In genomic region chr3:139427283-139428060, GRCh38 we compare ENCODE assay signal across 8 cellular contexts. TPM values are rescaled to one million over a fixed set of nuclear protein-coding genes. Genes with fewer than 3 reads are reported as not detected.
DNase-seq lines count a peak whose midpoint lies in the region; ATAC-seq and TF ChIP-seq lines count a peak whose summit lies in the region.

No MANE protein-coding gene starts in this region.

- H3K9me3 Mint-ChIP-seq in CD8-positive, alpha-beta T cell = no peaks in the 10 kb centered on the region
- H3K9me3 Mint-ChIP-seq in WTC11 (no peaks in the 10 kb centered on the region), glutamatergic neuron (ENCODE audit: unreplicated experiment) (no peaks in the 10 kb centered on the region)

- no peak overlapping the region for H3K27ac ChIP-seq in CD8-positive, alpha-beta T cell (ENCODE audit: low read depth, low read length)

- H3K36me3 ChIP-seq in CD8-positive, alpha-beta T cell (ENCODE audit: insufficient read depth, low read length) = no peaks in the 10 kb centered on the region

- H3K9me3 ChIP-seq in CD8-positive, alpha-beta T cell (ENCODE audit: low read length) = no peaks in the 10 kb centered on the region

- CTCF ChIA-PET in CD8-positive, alpha-beta T cell (lab: Charles Lee) = interaction anchor here (0.5 to 1.2 kb wide), 7 partner anchors 11 to 1764 kb away, joined by 3 to 4 read pairs (median 3); no protein-coding TSS in a partner anchor
- CTCF ChIA-PET in WTC11 (lab: Charles Lee) = interaction anchor here (0.6 to 2.3 kb wide), 29 partner anchors 11 to 622 kb away, joined by 3 to 18 read pairs (median 4); partner anchors contain the start of genes CLSTN2 and COPB2

- peak; percentile 73 for TF ChIP-seq CTCF in CD8-positive, alpha-beta T cell (IDR thresholded peaks at IDR 0.05)
- peak; percentile 73 for TF ChIP-seq CTCF in WTC11 (IDR thresholded peaks at IDR 0.05)
- TF ChIP-seq CTCF in glutamatergic neuron (IDR thresholded peaks at IDR 0.05; ENCODE audit: partially characterized antibody, unreplicated experiment) = peak; percentile 87

- H3K4me1 ChIP-seq in CD8-positive, alpha-beta T cell (ENCODE audit: insufficient read depth, low read length) = no peaks in the 10 kb centered on the region

- POLR2A ChIA-PET in CD8-positive, alpha-beta T cell (lab: Charles Lee) = no interaction called here
- POLR2A ChIA-PET in WTC11 (lab: Charles Lee) = no interaction called here

- DNase-seq in CD8-positive, alpha-beta T cell = no peak
- DNase-seq in NCI-H2227 treated with DMSO at 0.1 percent for 48 hours (lab: John Stamatoyannopoulos, UW) (peak; percentile 74), WTC11 (ENCODE audit: low spot score) (no peak), glutamatergic neuron (no peak), pulmonary artery endothelial cell (ENCODE audit: low read depth, low spot score) (peak; percentile 11), islet precursor cell (no peak)

- ATAC-seq in CD8-positive, alpha-beta T cell = no peak
- ATAC-seq in GM19025 (IDR thresholded peaks at IDR 0.05; ENCODE audit: low read depth, unreplicated experiment) (peak; percentile 73), HG03342 (IDR thresholded peaks at IDR 0.05; ENCODE audit: unreplicated experiment) (peak; percentile 81), WTC11 (peak; percentile 67)

- H3K27ac Mint-ChIP-seq in CD8-positive, alpha-beta T cell = no peak overlapping the region
- H3K27ac Mint-ChIP-seq in WTC11 = no peak overlapping the region
- H3K27ac Mint-ChIP-seq in glutamatergic neuron (ENCODE audit: unreplicated experiment) = no peak overlapping the region

- H3K27me3 Mint-ChIP-seq in CD8-positive, alpha-beta T cell (ENCODE audit: low read depth) = no peaks in the 10 kb centered on the region
- H3K27me3 Mint-ChIP-seq in WTC11 (ENCODE audit: low read depth) = no peaks in the 10 kb centered on the region
- H3K27me3 Mint-ChIP-seq in glutamatergic neuron (ENCODE audit: unreplicated experiment) = no peaks in the 10 kb centered on the region

- no peaks in the 10 kb centered on the region for H3K27me3 ChIP-seq in CD8-positive, alpha-beta T cell (ENCODE audit: insufficient read depth, low read length)

- intact Hi-C loops in CD8-positive, alpha-beta T cell (cut with DNase I, micrococcal nuclease) = loop anchor here (1.0 to 10.0 kb wide), 5 partner anchors 1307 to 1765 kb away; no protein-coding TSS in a partner anchor

- H3K4me3 ChIP-seq in CD8-positive, alpha-beta T cell (ENCODE audit: low read depth, low read length) = no peak overlapping the region

- H3K36me3 Mint-ChIP-seq in CD8-positive, alpha-beta T cell = peaks cover 33% of the 10 kb centered on the region
- peaks cover 2% of the 10 kb centered on the region; the same call in 1 of the 2 replicates for H3K36me3 Mint-ChIP-seq in WTC11
- no peaks in the 10 kb centered on the region for H3K36me3 Mint-ChIP-seq in glutamatergic neuron (ENCODE audit: unreplicated experiment)

- H3K4me3 Mint-ChIP-seq in CD8-positive, alpha-beta T cell = no peak overlapping the region
- no peak overlapping the region for H3K4me3 Mint-ChIP-seq in WTC11
- no peak overlapping the region for H3K4me3 Mint-ChIP-seq in glutamatergic neuron (ENCODE audit: unreplicated experiment)

- H3K4me1 Mint-ChIP-seq in CD8-positive, alpha-beta T cell (ENCODE audit: low read depth) = peaks cover 4% of the 10 kb centered on the region
- peaks cover 4% of the 10 kb centered on the region; the same call in 1 of the 2 replicates for H3K4me1 Mint-ChIP-seq in WTC11
- peaks cover 2% of the 10 kb centered on the region for H3K4me1 Mint-ChIP-seq in glutamatergic neuron (ENCODE audit: low read depth, unreplicated experiment)

TF ChIP-seq in WTC11, 78 proteins besides CTCF, POLR2A, EP300 and RAD21:
- TF ChIP-seq OVOL2 (CRISPR knock-in tag; IDR thresholded peaks at IDR 0.05; ENCODE audit: borderline replicate concordance) (no peak), ZNF396 (CRISPR knock-in tag; IDR thresholded peaks at IDR 0.05; ENCODE audit: borderline replicate concordance) (no peak), TCF7 (CRISPR knock-in tag; IDR thresholded peaks at IDR 0.05; ENCODE audit: low read depth) (no peak), FOXP1 (CRISPR knock-in tag; IDR thresholded peaks at IDR 0.05; ENCODE audit: borderline replicate concordance) (no peak), JUN (CRISPR knock-in tag; IDR thresholded peaks at IDR 0.05) (no peak), USF1 (CRISPR knock-in tag; IDR thresholded peaks at IDR 0.05) (no peak), CDX4 (CRISPR knock-in tag; IDR thresholded peaks at IDR 0.05; ENCODE audit: borderline replicate concordance) (no peak), SP1 (CRISPR knock-in tag; conservative IDR thresholded peaks at IDR 0.05) (no peak), ZNF121 (CRISPR knock-in tag; IDR thresholded peaks at IDR 0.05) (no peak), TEAD1 (CRISPR knock-in tag; IDR thresholded peaks at IDR 0.05) (no peak), ELF4 (CRISPR knock-in tag; IDR thresholded peaks at IDR 0.05; ENCODE audit: low read depth) (no peak), NFE2L1 (CRISPR knock-in tag; IDR thresholded peaks at IDR 0.05) (no peak), NR3C1 (CRISPR knock-in tag; conservative IDR thresholded peaks at IDR 0.05; ENCODE audit: low read depth) (no peak), GRHL2 (CRISPR knock-in tag; IDR thresholded peaks at IDR 0.05; ENCODE audit: insufficient replicate concordance, severe bottlenecking) (no peak), HMGXB4 (CRISPR knock-in tag; IDR thresholded peaks at IDR 0.05) (no peak), CBFB (CRISPR knock-in tag; IDR thresholded peaks at IDR 0.05; ENCODE audit: low read depth) (no peak), ZNF425 (CRISPR knock-in tag; conservative IDR thresholded peaks at IDR 0.05) (no peak), ZNF512 (CRISPR knock-in tag; IDR thresholded peaks at IDR 0.05; ENCODE audit: borderline replicate concordance) (no peak), ZNF219 (CRISPR knock-in tag; IDR thresholded peaks at IDR 0.05; ENCODE audit: borderline replicate concordance) (no peak), EMX1 (CRISPR knock-in tag; IDR thresholded peaks at IDR 0.05) (no peak)

RNA-seq across cellular contexts. Expression of gene COPB2, which starts 38.0 kb away (rescaled TPM):
- total RNA-seq in CD8-positive, alpha-beta T cell = 10 to 100 TPM; 12.8 to 16.4 TPM
- total RNA-seq in WTC11 (2021) (112 to 141 TPM (median 115 TPM) in 3 replicates), glutamatergic neuron (ENCODE audit: unreplicated experiment) (127 TPM), pulmonary artery endothelial cell (238 and 239 TPM in 2 replicates)

RNA-seq across cellular contexts. Expression of gene RBP2, which starts 48.8 kb away (rescaled TPM):
- not detected for total RNA-seq in CD8-positive, alpha-beta T cell
- not detected in 3 replicates for total RNA-seq in WTC11 (2021)
- total RNA-seq in glutamatergic neuron (ENCODE audit: unreplicated experiment) = not detected
- total RNA-seq in pulmonary artery endothelial cell = not detected in 2 replicates

Comparison
In these comparisons a context has a peak if more than half of its experiments do, and no peak if none do; other contexts are left out.
1. DNase-seq: peak in NCI-H2227 treated with DMSO at 0.1 percent for 48 hours (single experiment) and pulmonary artery endothelial cell (single experiment); none in CD8-positive, alpha-beta T cell (0 of 7), WTC11 (single experiment), glutamatergic neuron (single experiment) and islet precursor cell (single experiment).
2. Peak in every context shown above with its lines, with median percentiles within 50 percentile points of each other: CTCF ChIP-seq.